In genomic region chr7:43479543-43479942, GRCh38 we compare ENCODE assay signal across 21 cellular contexts.
DNase-seq lines count a peak whose midpoint lies in the region; TF ChIP-seq lines count a peak whose summit lies in the region.
"Had no signal": no experiment of that assay in that cellular context is flagged by ENCODE, and none has a peak within 500 bp of the region (broad histone marks: within the 10 kb centered on the region; RNA-seq: fewer than 3 reads in every experiment).

No MANE protein-coding gene starts in this region.

- H3K36me3 Mint-ChIP-seq in nephron progenitor cell (ENCODE audit: low read depth) = no peaks in the 10 kb centered on the region
- H3K36me3 Mint-ChIP-seq: CD14-positive monocyte; CD8-positive, alpha-beta memory T cell had no signal

- 0 out of 2 replicates have a peak overlapping the region, but pooled peaks have one; percentile 10 for H2AFZ ChIP-seq in KMS-11 (ENCODE audit: low read depth)
- H2AFZ ChIP-seq in OCI-LY3 (ENCODE audit: low read depth, low read length) = peak overlapping the region; percentile 52; the same call in 1 of the 2 replicates
- H2AFZ ChIP-seq: GM23248 had no signal

- H3K4me1 ChIP-seq in KMS-11 (ENCODE audit: low read depth, poor library complexity, severe bottlenecking) = peaks cover 8% of the 10 kb centered on the region
- peaks cover 6% of the 10 kb centered on the region for H3K4me1 ChIP-seq in OCI-LY3 (ENCODE audit: low read length)
- H3K4me1 ChIP-seq: BE2C had no signal

- no peak overlapping the region for H3K4me3 Mint-ChIP-seq in nephron progenitor cell
- H3K4me3 Mint-ChIP-seq: CD14-positive monocyte; CD4-positive, alpha-beta T cell; CD8-positive, alpha-beta memory T cell had no signal

- H3K36me3 ChIP-seq in KMS-11 (ENCODE audit: insufficient read depth) (no peaks in the 10 kb centered on the region), OCI-LY3 (replicated peaks; ENCODE audit: low read depth, low read length) (no peaks in the 10 kb centered on the region)
- H3K36me3 ChIP-seq: BE2C had no signal

- H3K9ac ChIP-seq in KMS-11 = no peak overlapping the region
- no peak overlapping the region for H3K9ac ChIP-seq in OCI-LY3 (ENCODE audit: low read length)
- H3K9ac ChIP-seq: BLaER1 treated with 17β-estradiol and CSF1 and Interleukin-3, amounts not matched to agents 10 nM and 100 nM; GM23248 had no signal

- H3K4me2 ChIP-seq in KMS-11 = peak overlapping the region; percentile 18; the same call in 1 of the 2 replicates
- no peak overlapping the region for H3K4me2 ChIP-seq in OCI-LY3 (ENCODE audit: low read length)
- H3K4me2 ChIP-seq: A549; BLaER1 treated with 17β-estradiol and CSF1 and Interleukin-3, amounts not matched to agents 10 nM and 100 nM had no signal

- peak overlapping the region; percentile 1 for H3K27ac Mint-ChIP-seq in nephron progenitor cell
- H3K27ac Mint-ChIP-seq: CD14-positive monocyte; CD4-positive, alpha-beta T cell; CD8-positive, alpha-beta memory T cell had no signal

- H3K79me2 ChIP-seq in KMS-11 (ENCODE audit: insufficient read depth, low read depth) = no peaks in the 10 kb centered on the region
- no peaks in the 10 kb centered on the region for H3K79me2 ChIP-seq in OCI-LY3 (ENCODE audit: low read length)

- H3K9me3 ChIP-seq in OCI-LY3 (ENCODE audit: insufficient read depth, low read length) = no peaks in the 10 kb centered on the region
- H3K9me3 ChIP-seq: A549, BE2C had no signal

- TF ChIP-seq CTCF in KMS-11 (conservative IDR thresholded peaks at IDR 0.05; ENCODE audit: low read depth, low read length) (no peak), OCI-LY3 (IDR thresholded peaks at IDR 0.05; ENCODE audit: low read depth, low read length) (no peak), nephron progenitor cell (IDR thresholded peaks at IDR 0.05) (no peak)

- DNase-seq in islet precursor cell = peak; percentile 31
- DNase-seq in nephron progenitor cell = no peak
- no peak for DNase-seq in effector CD8-positive, alpha-beta T cell (lab: John Stamatoyannopoulos, UW)
- DNase-seq in NK-92 treated with Interleukin-12 subunit alpha and Interleukin-12 subunit beta, amount 100 ng/mL, for 24 hours (lab: John Stamatoyannopoulos, UW) = no peak
- DNase-seq in NCI-H226 = no peak
- DNase-seq: 8988T; ACHN; AML-193; BE2C; CD4-positive, alpha-beta T cell; CD8-positive, alpha-beta memory T cell; DMS 273 treated with DMSO at 0.1 percent for 48 hours; DMS79; GF-D8; GM23248; H7 had no signal

- H4K20me1 ChIP-seq in KMS-11 (ENCODE audit: insufficient read depth) (no peaks in the 10 kb centered on the region), OCI-LY3 (ENCODE audit: insufficient read depth, low read length) (no peaks in the 10 kb centered on the region)
- H4K20me1 ChIP-seq: BLaER1 treated with 17β-estradiol and CSF1 and Interleukin-3, amounts not matched to agents 10 nM and 100 nM had no signal

- peaks cover 25% of the 10 kb centered on the region for H3K4me1 Mint-ChIP-seq in nephron progenitor cell
- H3K4me1 Mint-ChIP-seq: CD14-positive monocyte had no signal

- H3K9me3 Mint-ChIP-seq in nephron progenitor cell = peaks cover 16% of the 10 kb centered on the region
- H3K9me3 Mint-ChIP-seq: CD14-positive monocyte; CD4-positive, alpha-beta T cell; CD8-positive, alpha-beta memory T cell had no signal

- H3K4me3 ChIP-seq in KMS-11 (IDR thresholded peaks at IDR 0.05; ENCODE audit: insufficient read depth, low read depth, low read length) (no peak overlapping the region), OCI-LY3 (ENCODE audit: low read length) (no peak overlapping the region)
- H3K4me3 ChIP-seq: A549; BLaER1 treated with 17β-estradiol and CSF1 and Interleukin-3, amounts not matched to agents 10 nM and 100 nM; GM23248 had no signal

- no peaks in the 10 kb centered on the region for H3K27me3 ChIP-seq in KMS-11 (ENCODE audit: insufficient read depth, low read depth)
- no peaks in the 10 kb centered on the region for H3K27me3 ChIP-seq in OCI-LY3 (ENCODE audit: low read depth, low read length)
- H3K27me3 ChIP-seq: BE2C; BLaER1 treated with 17β-estradiol and CSF1 and Interleukin-3, amounts not matched to agents 10 nM and 100 nM had no signal

- H3K27ac ChIP-seq in KMS-11 = no peak overlapping the region
- no peak overlapping the region for H3K27ac ChIP-seq in OCI-LY3 (ENCODE audit: low read length)
- H3K27ac ChIP-seq: A549; BLaER1 treated with 17β-estradiol and CSF1 and Interleukin-3, amounts not matched to agents 10 nM and 100 nM; GM23248 had no signal

- H3K27me3 Mint-ChIP-seq in nephron progenitor cell (ENCODE audit: low read depth, poor library complexity) = no peaks in the 10 kb centered on the region
